Comparison of ENCODE assay signal across 7 cellular contexts in genomic region chr5:78983171-78983570, GRCh38. TPM values are rescaled to one million over a fixed set of nuclear protein-coding genes. Genes with fewer than 3 reads are reported as not detected.
DNase-seq lines count a peak whose midpoint lies in the region; ATAC-seq and TF ChIP-seq lines count a peak whose summit lies in the region.
"Not testable (repeated sequence)": the region's sequence is repeated elsewhere in the genome, so short reads cannot be mapped to it uniquely, and the experiment has no call there.

No MANE protein-coding gene starts in this region.

- H3K27me3 ChIP-seq in KMS-11 (ENCODE audit: insufficient read depth, low read depth); duodenal mucosa (ENCODE audit: control insufficient read depth in 1 of 2, insufficient read depth in 2 of 2, low read length in 2 of 2); right lobe of liver: not testable (repeated sequence)

- H3K9ac ChIP-seq in KMS-11; duodenal mucosa (ENCODE audit: low read depth in 1 of 2, low read length in 2 of 2): not testable (repeated sequence)

- not testable (repeated sequence) for TF ChIP-seq POLR2A in right lobe of liver (IDR thresholded peaks at IDR 0.05)

- H3K79me2 ChIP-seq in KMS-11 (ENCODE audit: insufficient read depth, low read depth) = not testable (repeated sequence)

- H3K9me3 Mint-ChIP-seq in Calu3 (ENCODE audit: low read depth, unreplicated experiment); activated T-helper 2 cell treated with anti-CD3 and anti-CD28 coated beads, Interferon-gamma antibody, Interleukin-2, Interleukin-4, amounts not matched to agents 10 μg/mL and 5 μg/mL and 100 μg/mL, durations not matched to agents 14 hours and 24 hours and 36 hours; osteocyte (ENCODE audit: unreplicated experiment): not testable (repeated sequence)

- not testable (repeated sequence) for H3K27me3 Mint-ChIP-seq in Calu3 (ENCODE audit: unreplicated experiment); T-helper 17 cell; activated T-helper 2 cell treated with anti-CD3 and anti-CD28 coated beads, Interferon-gamma antibody, Interleukin-2, Interleukin-4, amounts not matched to agents 10 μg/mL and 5 μg/mL and 100 μg/mL, durations not matched to agents 14 hours and 24 hours and 36 hours (ENCODE audit: low read depth); osteocyte (ENCODE audit: unreplicated experiment)

- H3K4me1 ChIP-seq in KMS-11 (ENCODE audit: low read depth, poor library complexity, severe bottlenecking) = peaks cover 28% of the 10 kb centered on the region
- peaks cover 14 to 24% of the 10 kb centered on the region in 2 donors for H3K4me1 ChIP-seq in duodenal mucosa (ENCODE audit: control insufficient read depth in 1 of 2, insufficient read depth in 2 of 2, low read length in 2 of 2)
- H3K4me1 ChIP-seq in right lobe of liver = peaks cover 0 to 23% (median 10%) of the 10 kb centered on the region in 4 donors

- H3K36me3 Mint-ChIP-seq in Calu3 (ENCODE audit: insufficient read depth, unreplicated experiment) = peaks cover 33% of the 10 kb centered on the region
- H3K36me3 Mint-ChIP-seq in T-helper 17 cell (ENCODE audit: low read depth); osteocyte (ENCODE audit: unreplicated experiment): not testable (repeated sequence)
- H3K36me3 Mint-ChIP-seq in activated T-helper 2 cell treated with anti-CD3 and anti-CD28 coated beads, Interferon-gamma antibody, Interleukin-2, Interleukin-4, amounts not matched to agents 10 μg/mL and 5 μg/mL and 100 μg/mL, durations not matched to agents 14 hours and 24 hours and 36 hours (ENCODE audit: low read depth) = peaks cover 12% of the 10 kb centered on the region

- CTCF ChIA-PET in Calu3 (lab: Charles Lee) = interaction anchor here (0.5 kb wide), 1 partner anchor 79 kb away, joined by 6 read pairs; no protein-coding TSS in a partner anchor

- not testable (repeated sequence) for H3K9me3 ChIP-seq in T-helper 17 cell (ENCODE audit: control insufficient read depth, low read length, poor library complexity, severe bottlenecking); duodenal mucosa (ENCODE audit: control insufficient read depth in 1 of 2, low read length in 2 of 2); right lobe of liver

- TF ChIP-seq CTCF in Calu3 (IDR thresholded peaks at IDR 0.05; ENCODE audit: unreplicated experiment); KMS-11 (conservative IDR thresholded peaks at IDR 0.05; ENCODE audit: low read depth, low read length); right lobe of liver (IDR thresholded peaks at IDR 0.05); osteocyte (IDR thresholded peaks at IDR 0.05): not testable (repeated sequence)

- H3K4me2 ChIP-seq in KMS-11 = peak overlapping the region; percentile 83

- peak overlapping the region; percentile 69 for H3K27ac Mint-ChIP-seq in Calu3 (ENCODE audit: unreplicated experiment)
- peak overlapping the region; percentile 87 for H3K27ac Mint-ChIP-seq in T-helper 17 cell
- not testable (repeated sequence) for H3K27ac Mint-ChIP-seq in activated T-helper 2 cell treated with anti-CD3 and anti-CD28 coated beads, Interferon-gamma antibody, Interleukin-2, Interleukin-4, amounts not matched to agents 10 μg/mL and 5 μg/mL and 100 μg/mL, durations not matched to agents 14 hours and 24 hours and 36 hours
- H3K27ac Mint-ChIP-seq in osteocyte (ENCODE audit: unreplicated experiment) = peak overlapping the region; percentile 86

- intact Hi-C loops in Calu3 (cut with micrococcal nuclease; ENCODE audit: unreplicated experiment) = loop anchor here (5.0 kb wide), 1 partner anchor 39 kb away; no protein-coding TSS in a partner anchor
- intact Hi-C loops in activated T-helper 2 cell treated with anti-CD3 and anti-CD28 coated beads, Interferon-gamma antibody, Interleukin-2, Interleukin-4, amounts not matched to agents 10 μg/mL and 5 μg/mL and 100 μg/mL, durations not matched to agents 14 hours and 24 hours and 36 hours (cut with micrococcal nuclease) = loop anchor here (10.0 kb wide), 1 partner anchor 1002 kb away; no protein-coding TSS in a partner anchor
- intact Hi-C loops in right lobe of liver (cut with DNase I) = not testable (repeated sequence)

- H4K20me1 ChIP-seq in KMS-11 (ENCODE audit: insufficient read depth) = not testable (repeated sequence)

- ATAC-seq in T-helper 17 cell, right lobe of liver: not testable (repeated sequence)

- H3K27ac ChIP-seq in KMS-11; duodenal mucosa (ENCODE audit: low read depth, low read length): not testable (repeated sequence)
- H3K27ac ChIP-seq in right lobe of liver = peak overlapping the region in 2 of 3 donors; percentile 95 to 98

- H2AFZ ChIP-seq in KMS-11 (ENCODE audit: low read depth) = peak overlapping the region; percentile 82; the same call in 1 of the 2 replicates

- H3K4me1 Mint-ChIP-seq in Calu3 (ENCODE audit: low read depth, unreplicated experiment) (peaks cover 59% of the 10 kb centered on the region), T-helper 17 cell (peaks cover 24% of the 10 kb centered on the region), osteocyte (ENCODE audit: unreplicated experiment) (peaks cover 33% of the 10 kb centered on the region)
- peaks cover 50% of the 10 kb centered on the region for H3K4me1 Mint-ChIP-seq in activated T-helper 2 cell treated with anti-CD3 and anti-CD28 coated beads, Interferon-gamma antibody, Interleukin-2, Interleukin-4, amounts not matched to agents 10 μg/mL and 5 μg/mL and 100 μg/mL, durations not matched to agents 14 hours and 24 hours and 36 hours (ENCODE audit: low read depth)

- not testable (repeated sequence) for DNase-seq in Calu3; T-helper 17 cell; activated T-helper 2 cell treated with anti-CD3 and anti-CD28 coated beads, Interferon-gamma antibody, Interleukin-2, Interleukin-4, amounts not matched to agents 10 μg/mL and 5 μg/mL and 100 μg/mL, durations not matched to agents 14 hours and 24 hours and 36 hours (ENCODE audit: low spot score); right lobe of liver; osteocyte (ENCODE audit: extremely low spot score, unreplicated experiment)

- H3K4me3 ChIP-seq in KMS-11 (IDR thresholded peaks at IDR 0.05; ENCODE audit: insufficient read depth, low read depth, low read length); right lobe of liver: not testable (repeated sequence)
- peak overlapping the region; percentile 84 to 89 for H3K4me3 ChIP-seq in duodenal mucosa (ENCODE audit: low read depth in 1 of 2, low read length in 2 of 2)

- WGBS in right lobe of liver (ENCODE audit: insufficient coverage, low coverage, low lambda C conversion rate, missing lambda C conversion rate) = 89% methylated on average over 10 of the region's 10 CpGs

- H3K4me3 Mint-ChIP-seq in Calu3 (ENCODE audit: low read depth, unreplicated experiment) (peak overlapping the region; percentile 99), T-helper 17 cell (peak overlapping the region; percentile 95)
- peak overlapping the region; percentile 85 for H3K4me3 Mint-ChIP-seq in activated T-helper 2 cell treated with anti-CD3 and anti-CD28 coated beads, Interferon-gamma antibody, Interleukin-2, Interleukin-4, amounts not matched to agents 10 μg/mL and 5 μg/mL and 100 μg/mL, durations not matched to agents 14 hours and 24 hours and 36 hours (ENCODE audit: low read depth)
- not testable (repeated sequence) for H3K4me3 Mint-ChIP-seq in osteocyte (ENCODE audit: unreplicated experiment)

- H3K36me3 ChIP-seq in KMS-11 (ENCODE audit: insufficient read depth); duodenal mucosa (ENCODE audit: control insufficient read depth in 1 of 2, insufficient read depth in 2 of 2, low read length in 2 of 2); right lobe of liver: not testable (repeated sequence)

- not testable (repeated sequence) for BruUV-seq in Calu3 (replicated peaks; lab: Mats Ljungman, UMichigan)

RNA-seq across cellular contexts. Expression of gene ARSB, which starts 1.9 kb away (rescaled TPM):
- total RNA-seq in Calu3 (2022) (14.1 and 21.4 TPM in 2 replicates), T-helper 17 cell (1 to 10 TPM; 8.3 to 8.6 TPM), right lobe of liver (10 to 100 TPM in 1 of 6 experiments, 1 to 10 TPM in 5; 5.0 to 11.7 (median 8.7) TPM), osteocyte (34.9 and 36.0 TPM in 2 replicates)
- total RNA-seq in activated T-helper 2 cell treated with anti-CD3 and anti-CD28 coated beads, Interferon-gamma antibody, Interleukin-2, Interleukin-4, amounts not matched to agents 10 μg/mL and 5 μg/mL and 100 μg/mL, durations not matched to agents 14 hours and 24 hours and 36 hours = 19.0 and 19.6 TPM in 2 replicates
